In the genomic region with DNA sequence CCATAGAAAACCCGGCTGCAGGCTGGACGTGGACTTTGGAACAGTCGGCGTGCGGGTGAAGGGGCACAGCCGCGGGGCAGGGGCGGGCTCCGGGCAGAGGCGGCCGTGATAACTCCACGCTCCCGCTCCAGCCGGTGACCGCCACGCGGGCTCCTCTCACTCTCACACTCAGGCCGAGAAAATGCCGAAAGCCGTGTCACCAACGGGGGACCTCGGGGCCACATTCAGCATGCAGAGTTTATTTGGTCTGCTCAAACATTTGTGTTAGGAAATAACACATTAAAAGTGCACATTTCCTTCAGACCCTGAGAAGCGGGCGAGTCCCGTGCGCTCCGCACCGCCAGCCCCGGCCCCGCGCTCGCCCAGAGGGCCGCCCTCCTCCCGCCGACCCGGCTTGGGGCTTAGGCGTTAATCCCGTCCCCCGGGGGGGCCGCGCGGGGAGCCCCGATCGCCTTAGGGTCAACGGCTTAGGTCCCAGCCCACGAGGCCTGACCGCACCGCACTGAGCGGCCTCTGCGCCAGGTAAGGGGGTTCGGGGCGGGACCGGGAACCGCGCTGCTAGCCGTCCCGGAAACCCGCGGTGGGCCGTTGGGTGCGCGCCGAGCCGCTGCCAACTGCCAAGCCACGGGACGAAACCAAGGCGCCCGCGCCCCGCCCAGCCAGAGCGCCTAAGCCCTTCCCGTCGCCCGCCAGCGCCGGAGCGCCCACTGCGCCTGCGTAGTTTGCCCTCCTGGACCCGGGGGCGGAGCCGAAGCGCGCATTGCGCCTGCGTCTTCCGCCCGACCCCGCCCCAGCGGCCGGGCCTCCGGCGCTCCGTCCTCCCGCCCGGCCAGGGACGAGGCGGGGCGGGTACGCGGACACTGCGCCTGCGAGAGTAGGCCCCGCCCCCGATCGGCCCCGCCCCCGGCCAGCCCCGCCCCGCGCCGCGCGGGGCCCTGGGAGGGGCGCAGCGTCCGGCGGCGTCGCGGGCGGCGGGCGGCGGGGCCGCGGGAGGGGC, we compare ENCODE assay signal across 8 cellular contexts. TPM values are rescaled to one million over a fixed set of nuclear protein-coding genes. Genes with fewer than 3 reads are reported as not detected.
DNase-seq lines count a peak whose midpoint lies in the region; ATAC-seq and TF ChIP-seq lines count a peak whose summit lies in the region.

A gene with protein sequence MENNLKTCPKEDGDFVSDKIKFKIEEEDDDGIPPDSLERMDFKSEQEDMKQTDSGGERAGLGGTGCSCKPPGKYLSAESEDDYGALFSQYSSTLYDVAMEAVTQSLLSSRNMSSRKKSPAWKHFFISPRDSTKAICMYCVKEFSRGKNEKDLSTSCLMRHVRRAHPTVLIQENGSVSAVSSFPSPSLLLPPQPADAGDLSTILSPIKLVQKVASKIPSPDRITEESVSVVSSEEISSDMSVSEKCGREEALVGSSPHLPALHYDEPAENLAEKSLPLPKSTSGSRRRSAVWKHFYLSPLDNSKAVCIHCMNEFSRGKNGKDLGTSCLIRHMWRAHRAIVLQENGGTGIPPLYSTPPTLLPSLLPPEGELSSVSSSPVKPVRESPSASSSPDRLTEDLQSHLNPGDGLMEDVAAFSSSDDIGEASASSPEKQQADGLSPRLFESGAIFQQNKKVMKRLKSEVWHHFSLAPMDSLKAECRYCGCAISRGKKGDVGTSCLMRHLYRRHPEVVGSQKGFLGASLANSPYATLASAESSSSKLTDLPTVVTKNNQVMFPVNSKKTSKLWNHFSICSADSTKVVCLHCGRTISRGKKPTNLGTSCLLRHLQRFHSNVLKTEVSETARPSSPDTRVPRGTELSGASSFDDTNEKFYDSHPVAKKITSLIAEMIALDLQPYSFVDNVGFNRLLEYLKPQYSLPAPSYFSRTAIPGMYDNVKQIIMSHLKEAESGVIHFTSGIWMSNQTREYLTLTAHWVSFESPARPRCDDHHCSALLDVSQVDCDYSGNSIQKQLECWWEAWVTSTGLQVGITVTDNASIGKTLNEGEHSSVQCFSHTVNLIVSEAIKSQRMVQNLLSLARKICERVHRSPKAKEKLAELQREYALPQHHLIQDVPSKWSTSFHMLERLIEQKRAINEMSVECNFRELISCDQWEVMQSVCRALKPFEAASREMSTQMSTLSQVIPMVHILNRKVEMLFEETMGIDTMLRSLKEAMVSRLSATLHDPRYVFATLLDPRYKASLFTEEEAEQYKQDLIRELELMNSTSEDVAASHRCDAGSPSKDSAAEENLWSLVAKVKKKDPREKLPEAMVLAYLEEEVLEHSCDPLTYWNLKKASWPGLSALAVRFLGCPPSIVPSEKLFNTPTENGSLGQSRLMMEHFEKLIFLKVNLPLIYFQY (plus strand): TSS at position 947 of the 997 bp plus-strand sequence. CDS start 29,819 bp downstream, outside the sequence.

- H3K27ac Mint-ChIP-seq in T-cell, result peak within 1 kb of the TSS; percentile 93 to 97

- peaks cover 4% of the 10 kb centered on the region for H3K4me1 ChIP-seq in parathyroid adenoma
- H3K4me1 ChIP-seq in tibial nerve, result peaks cover 0 to 47% (median 28%) of the 10 kb centered on the region in 4 donors

- H3K27ac ChIP-seq in adipose tissue (ENCODE audit: low read depth, low read length), result peak within 1 kb of the TSS; percentile 81
- peak within 1 kb of the TSS; percentile 25 for H3K27ac ChIP-seq in parathyroid adenoma
- peak within 1 kb of the TSS; percentile 66 to 96 (median 92) for H3K27ac ChIP-seq in tibial nerve

- peaks cover 3% of the 10 kb centered on the region for H3K79me2 ChIP-seq in parathyroid adenoma

- CTCF ChIA-PET in T-cell (lab: Charles Lee), result interaction anchor here in 1 of 2 donors (0.6 kb wide), 1 partner anchor 21 kb away, joined by 3 read pairs; no protein-coding TSS in a partner anchor

- ATAC-seq in HG02840 (IDR thresholded peaks at IDR 0.05; ENCODE audit: low FRiP score, unreplicated experiment) (peak; percentile 85), T-cell (replicated peaks in 1 of 4) (peak; percentile 80 to 90 (median 81))

- TF ChIP-seq CTCF in GM13976 (IDR thresholded peaks at IDR 0.05; ENCODE audit: borderline replicate concordance, control extremely low read depth, extremely low read depth, insufficient read depth, missing control alignments) (no peak), parathyroid adenoma (IDR thresholded peaks at IDR 0.05) (no peak), tibial nerve (IDR thresholded peaks at IDR 0.05) (no peak)

- peak within 1 kb of the TSS; percentile 70 for H2AFZ ChIP-seq in parathyroid adenoma

- H3K4me3 ChIP-seq in parathyroid adenoma (ENCODE audit: low read depth, low read length) (peak within 1 kb of the TSS; percentile 62), tibial nerve (peak within 1 kb of the TSS; percentile 50 to 85 (median 72))

- H3K9me3 ChIP-seq in parathyroid adenoma (ENCODE audit: control insufficient read depth, low read length), result no peaks in the 10 kb centered on the region
- no peaks in the 10 kb centered on the region for H3K9me3 ChIP-seq in tibial nerve

- H3K9me3 Mint-ChIP-seq in T-cell, result no peaks in the 10 kb centered on the region

- in situ Hi-C loops in GM13976 (cut with MboI; ENCODE audit: low sequenced_read_pairs, unreplicated experiment), result no loop called here

- TF ChIP-seq POLR2A in tibial nerve (IDR thresholded peaks at IDR 0.05), result peak; percentile 46 to 84

- intact Hi-C loops in cardiac septum (cut with DNase I), result loop anchor here (2.0 kb wide), 2 partner anchors 26 to 66 kb away; partner anchors contain the start of genes ALG12, BRD1 and CRELD2

- H3K4me3 Mint-ChIP-seq in T-cell, result peak within 1 kb of the TSS; percentile 96 to 98 (median 96)

- H3K27me3 ChIP-seq in parathyroid adenoma (ENCODE audit: control insufficient read depth, insufficient read depth, low read length) (no peaks in the 10 kb centered on the region), tibial nerve (peaks cover 3 to 28% of the 10 kb centered on the region in 2 donors)

- POLR2A ChIA-PET in T-cell (lab: Charles Lee), result interaction anchor here in 1 of 2 donors (0.9 kb wide), 1 partner anchor 15 kb away, joined by 3 read pairs; no protein-coding TSS in a partner anchor

- 0 to 2% (median 1%) methylated on average over 88 to 127 of the region's 127 CpGs for WGBS in adipose tissue, 3 donors
- 1 to 2% methylated on average over 26 to 58 of the region's 127 CpGs for WGBS in tibial nerve, 2 donors

- peaks cover 0 to 4% of the 10 kb centered on the region in 2 donors for H3K27me3 Mint-ChIP-seq in T-cell

- DNase-seq in GM13976 (ENCODE audit: low spot score) (peak; percentile 100), NCI-H1436 (lab: John Stamatoyannopoulos, UW) (peak; percentile 97), T-cell (peak; percentile 89 to 100 (median 94)), cardiac septum (ENCODE audit: low spot score) (peak; percentile 99), tibial nerve (ENCODE audit: low spot score in 2 of 2) (peak; percentile 85 to 90)

- H3K36me3 ChIP-seq in parathyroid adenoma (ENCODE audit: control insufficient read depth, insufficient read depth, low read length) (no peaks in the 10 kb centered on the region), tibial nerve (no peaks in the 10 kb centered on the region)

- peak; percentile 41 to 86 for TF ChIP-seq EP300 in tibial nerve (IDR thresholded peaks at IDR 0.05)

- H3K9ac ChIP-seq in parathyroid adenoma, result no peak within 1 kb of the TSS

- H3K4me1 Mint-ChIP-seq in T-cell, result peaks cover 46 to 59% (median 53%) of the 10 kb centered on the region in 3 donors

- peak within 1 kb of the TSS; percentile 90 for H3K4me2 ChIP-seq in parathyroid adenoma (ENCODE audit: low read length)

- no peaks in the 10 kb centered on the region for H3K36me3 Mint-ChIP-seq in T-cell

RNA-seq across cellular contexts. Expression of the gene that starts here (rescaled TPM):
- 10 to 100 TPM; 16.7 to 19.5 (median 18.3) TPM for total RNA-seq in T-cell
- 1 to 10 TPM; 2.4 to 4.3 (median 2.8) TPM for polyA plus RNA-seq in adipose tissue
- 6.2 TPM for total RNA-seq in cardiac septum
- 10 to 100 TPM in 1 of 4 donors, 1 to 10 TPM in 3; 5.9 to 12.3 (median 7.3) TPM for total RNA-seq in tibial nerve

Comparison
In these comparisons a context has a peak if more than half of its experiments do, and no peak if none do; other contexts are left out.
1. Peak in every context shown above with its lines: DNase-seq, ATAC-seq, H3K4me3 ChIP-seq and H3K27ac ChIP-seq.
2. H3K27ac ChIP-seq: peak in every context shown above with its lines; median percentile 92 in tibial nerve; 81 in adipose tissue; 25 in parathyroid adenoma.